Comparison of ENCODE assay signal across 8 cellular contexts in the genomic region with DNA sequence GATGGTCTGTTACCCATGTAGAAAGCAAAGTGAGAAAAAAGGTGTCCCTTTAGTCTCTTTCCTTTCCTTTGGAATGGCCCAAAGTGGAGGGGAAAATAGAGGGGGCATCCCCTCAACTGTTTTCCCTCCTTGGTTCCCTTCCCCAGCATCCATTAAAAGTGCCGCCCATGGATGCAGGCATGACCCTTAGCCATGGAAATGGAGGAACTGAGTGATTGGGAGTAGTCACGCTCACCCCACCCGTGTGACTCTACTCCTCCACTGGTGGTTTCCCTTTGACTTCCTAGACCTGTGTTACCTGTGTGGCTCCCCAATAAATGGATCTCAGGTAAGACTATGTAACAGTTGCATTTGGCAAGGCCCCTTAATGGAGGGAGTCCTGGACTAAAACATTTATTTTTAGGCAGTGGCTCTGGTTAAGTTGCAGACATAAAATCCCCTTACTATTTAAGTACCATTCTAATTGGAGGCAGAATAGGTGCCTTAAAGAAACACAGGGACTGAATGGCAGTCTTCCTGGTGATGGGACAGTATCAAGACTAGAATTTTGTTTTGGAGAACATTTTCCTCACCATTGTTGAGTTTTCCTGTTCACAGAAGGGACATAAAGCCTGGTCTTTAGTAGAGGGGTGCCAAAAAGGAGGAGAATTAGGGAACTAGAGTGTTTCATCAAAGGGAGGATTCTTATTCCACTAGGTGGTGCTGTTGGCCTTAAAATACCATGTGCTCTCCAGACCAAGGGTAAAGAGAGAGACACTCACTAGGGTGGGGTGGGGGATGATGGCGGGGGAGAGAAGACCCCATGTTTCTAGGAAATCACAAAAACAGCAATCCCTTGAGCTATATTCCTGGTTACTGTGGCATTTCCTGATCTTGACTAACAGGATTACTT. TPM values are rescaled to one million over a fixed set of nuclear protein-coding genes. Genes with fewer than 3 reads are reported as not detected.
A peak's percentile ranks its signal among the peaks of the same experiment; 100 is the strongest.
DNase-seq lines count a peak whose midpoint lies in the region; ATAC-seq and TF ChIP-seq lines count a peak whose summit lies in the region.

No MANE protein-coding gene starts in this region.

- no peaks in the 10 kb centered on the region for H3K4me1 Mint-ChIP-seq in activated naive CD8-positive, alpha-beta T cell treated with anti-CD3 and anti-CD28 coated beads, Interleukin-2, amount 50 U/mL, for 24 hours
- H3K4me1 Mint-ChIP-seq in activated naive CD8-positive, alpha-beta T cell treated with anti-CD3 and anti-CD28 coated beads for 36 hours: no peaks in the 10 kb centered on the region

- TF ChIP-seq POLR2A in NB4 (IDR thresholded peaks at IDR 0.05; ENCODE audit: extremely low read depth, insufficient read length): no peak
- no peak for TF ChIP-seq POLR2A in ovary (IDR thresholded peaks at IDR 0.05)

- peak; percentile 9 for DNase-seq in activated naive CD8-positive, alpha-beta T cell treated with anti-CD3 and anti-CD28 coated beads, Interleukin-2, amount 50 U/mL, for 24 hours
- DNase-seq in activated naive CD8-positive, alpha-beta T cell treated with anti-CD3 and anti-CD28 coated beads for 36 hours: no peak
- peak; percentile 52 for DNase-seq in NB4 (ENCODE audit: low read depth)
- DNase-seq in dermis blood vessel endothelial cell: peak; percentile 51
- no peak for DNase-seq in ovary
- no peak for DNase-seq in NCI-H345 (lab: John Stamatoyannopoulos, UW)

- H3K9ac ChIP-seq in subcutaneous abdominal adipose tissue (ENCODE audit: low read length in 5 of 5): no peak overlapping the region

- H3K9me3 ChIP-seq in subcutaneous abdominal adipose tissue (ENCODE audit: control insufficient read depth in 5 of 5, low read length in 5 of 5) (peaks cover 41 to 86% (median 72%) of the 10 kb centered on the region in 5 donors), ovary (peaks cover 12 to 33% of the 10 kb centered on the region in 2 donors)

- H3K27ac Mint-ChIP-seq in activated naive CD8-positive, alpha-beta T cell treated with anti-CD3 and anti-CD28 coated beads, Interleukin-2, amount 50 U/mL, for 24 hours: no peak overlapping the region
- H3K27ac Mint-ChIP-seq in activated naive CD8-positive, alpha-beta T cell treated with anti-CD3 and anti-CD28 coated beads for 36 hours: no peak overlapping the region

- TF ChIP-seq EP300 in ovary (IDR thresholded peaks at IDR 0.05): no peak

- no peak overlapping the region for H3K4me3 Mint-ChIP-seq in activated naive CD8-positive, alpha-beta T cell treated with anti-CD3 and anti-CD28 coated beads, Interleukin-2, amount 50 U/mL, for 24 hours
- no peak overlapping the region for H3K4me3 Mint-ChIP-seq in activated naive CD8-positive, alpha-beta T cell treated with anti-CD3 and anti-CD28 coated beads for 36 hours

- no peaks in the 10 kb centered on the region for H3K27me3 ChIP-seq in subcutaneous abdominal adipose tissue (ENCODE audit: control insufficient read depth in 5 of 5, insufficient read depth in 4 of 5, low read length in 5 of 5)
- H3K27me3 ChIP-seq in ovary: no peaks in the 10 kb centered on the region

- WGBS in ovary, 3 donors: 73 to 78% (median 75%) methylated on average over 4 of the region's 4 CpGs

- no peaks in the 10 kb centered on the region for H3K4me1 ChIP-seq in subcutaneous abdominal adipose tissue (ENCODE audit: control insufficient read depth in 5 of 5, insufficient read depth in 5 of 5, low read length in 5 of 5)
- H3K4me1 ChIP-seq in ovary (ENCODE audit: insufficient read depth): no peaks in the 10 kb centered on the region

- ATAC-seq in activated naive CD8-positive, alpha-beta T cell treated with anti-CD3 and anti-CD28 coated beads, Interleukin-2, amount 50 U/mL, for 24 hours: no peak
- ATAC-seq in HG02759 (IDR thresholded peaks at IDR 0.05; ENCODE audit: unreplicated experiment): no peak

- H3K36me3 ChIP-seq in subcutaneous abdominal adipose tissue (ENCODE audit: control insufficient read depth in 5 of 5, insufficient read depth in 5 of 5, low read length in 5 of 5): no peaks in the 10 kb centered on the region
- H3K36me3 ChIP-seq in ovary: no peaks in the 10 kb centered on the region

- H3K27ac ChIP-seq in subcutaneous abdominal adipose tissue (ENCODE audit: low read depth, low read length): no peak overlapping the region
- H3K27ac ChIP-seq in ovary: no peak overlapping the region

- intact Hi-C loops in ovary (cut with DNase I): no loop called here

- TF ChIP-seq CTCF in NB4 (IDR thresholded peaks at IDR 0.05; ENCODE audit: low read depth, low read length) (no peak), ovary (IDR thresholded peaks at IDR 0.05) (no peak)

- no peak overlapping the region for H3K4me3 ChIP-seq in NB4 (ENCODE audit: low read depth, low read length)
- H3K4me3 ChIP-seq in subcutaneous abdominal adipose tissue (ENCODE audit: low read depth in 1 of 5, low read length in 5 of 5): peak overlapping the region in 3 of 5 donors; percentile 31 to 47 (median 45)
- no peak overlapping the region for H3K4me3 ChIP-seq in ovary

- peaks cover 13% of the 10 kb centered on the region for H3K36me3 Mint-ChIP-seq in activated naive CD8-positive, alpha-beta T cell treated with anti-CD3 and anti-CD28 coated beads, Interleukin-2, amount 50 U/mL, for 24 hours (ENCODE audit: low read depth)
- H3K36me3 Mint-ChIP-seq in activated naive CD8-positive, alpha-beta T cell treated with anti-CD3 and anti-CD28 coated beads for 36 hours: peaks cover 14% of the 10 kb centered on the region

- H3K27me3 Mint-ChIP-seq in activated naive CD8-positive, alpha-beta T cell treated with anti-CD3 and anti-CD28 coated beads, Interleukin-2, amount 50 U/mL, for 24 hours: peaks cover 2% of the 10 kb centered on the region
- no peaks in the 10 kb centered on the region for H3K27me3 Mint-ChIP-seq in activated naive CD8-positive, alpha-beta T cell treated with anti-CD3 and anti-CD28 coated beads for 36 hours

- H3K9me3 Mint-ChIP-seq in activated naive CD8-positive, alpha-beta T cell treated with anti-CD3 and anti-CD28 coated beads, Interleukin-2, amount 50 U/mL, for 24 hours: peaks cover 42% of the 10 kb centered on the region
- H3K9me3 Mint-ChIP-seq in activated naive CD8-positive, alpha-beta T cell treated with anti-CD3 and anti-CD28 coated beads for 36 hours: peaks cover 41% of the 10 kb centered on the region

RNA-seq across cellular contexts. Expression of a gene that starts 25.7 kb away (rescaled TPM):
- not detected for total RNA-seq in activated naive CD8-positive, alpha-beta T cell treated with anti-CD3 and anti-CD28 coated beads for 36 hours
- total RNA-seq in dermis blood vessel endothelial cell (17.0 and 32.3 TPM in 2 replicates), ovary (10 to 100 TPM; 15.8 to 33.8 (median 20.5) TPM)
- 10 to 100 TPM in 1 of 2 donors, 1 to 10 TPM in 1; 9.9 to 16.6 TPM for polyA plus RNA-seq in ovary

Comparison
In these comparisons a context has a peak if more than half of its experiments do, and no peak if none do; other contexts are left out.
1. DNase-seq: peak in activated naive CD8-positive, alpha-beta T cell treated with anti-CD3 and anti-CD28 coated beads, Interleukin-2, amount 50 U/mL, for 24 hours (single experiment), NB4 (single experiment) and dermis blood vessel endothelial cell (single experiment); none in activated naive CD8-positive, alpha-beta T cell treated with anti-CD3 and anti-CD28 coated beads for 36 hours (single experiment), ovary (0 of 5) and NCI-H345 (single experiment).
2. H3K4me3 ChIP-seq: peak in subcutaneous abdominal adipose tissue (3 of 5); none in NB4 (single experiment) and ovary (single experiment).
3. RNA of a gene that starts 25.7 kb away (total RNA-seq): 15.8 to 33.8 TPM in ovary and 17.0 to 32.3 TPM in dermis blood vessel endothelial cell; not detected in activated naive CD8-positive, alpha-beta T cell treated with anti-CD3 and anti-CD28 coated beads for 36 hours; every median in the first group is over 10 times any median in the second.